ENCODE assay signal across 24 cellular contexts in genomic region chr4:150108693-150109092, GRCh38. TPM values are rescaled to one million over a fixed set of nuclear protein-coding genes. Genes with fewer than 3 reads are reported as not detected.
"Had no signal": no experiment of that assay in that cellular context is flagged by ENCODE, and none has a peak within 500 bp of the region (broad histone marks: within the 10 kb centered on the region; RNA-seq: fewer than 3 reads in every experiment).

No MANE protein-coding gene starts in this region.

- FAIRE-seq: astrocyte, endothelial cell of umbilical vein, frontal cortex, keratinocyte, pancreas had no signal

- DNase-seq: activated CD4-positive, alpha-beta memory T cell treated with anti-CD3 and anti-CD28 coated beads for 36 hours; activated CD4-positive, alpha-beta T cell treated with anti-CD3 and anti-CD28 coated beads for 4 hours; activated CD8-positive, alpha-beta memory T cell treated with anti-CD3 and anti-CD28 coated beads, Interleukin-2, amount 50 U/mL, for 4 hours; activated gamma-delta T cell; activated naive CD4-positive, alpha-beta T cell treated with anti-CD3 and anti-CD28 coated beads, Interleukin-2, amount 10 ng/mL, durations not matched to agents 7 days and 5 days; activated naive CD8-positive, alpha-beta T cell treated with anti-CD3 and anti-CD28 coated beads, Interleukin-2, amount 10 ng/mL, durations not matched to agents 7 days and 5 days; activated T-cell treated with anti-CD3 and anti-CD28 coated beads, Interleukin-2, amount 50 U/mL, for 1 hour; amniotic stem cell; caudate nucleus; cortex of kidney; effector memory CD8-positive, alpha-beta T cell; naive thymus-derived CD4-positive, alpha-beta T cell; pancreas; retina; stimulated activated CD4-positive, alpha-beta T cell treated with anti-CD3 and anti-CD28 coated beads, Interleukin-12 subunit alpha, Interleukin-12 subunit beta, amount 100 ng/mL, for 4 hours; stimulated activated CD4-positive, alpha-beta T cell treated with anti-CD3 and anti-CD28 coated beads, Interleukin-4, amount 100 ng/mL, for 1 hour; stimulated activated naive CD8-positive, alpha-beta T cell treated with anti-CD3 and anti-CD28 coated beads, Interleukin-15, Interleukin-2, amounts not matched to agents 100 U/mL and 50 U/mL, for 24 hours; testis; transverse colon had no signal

RNA-seq across cellular contexts. Expression of gene DCLK2, which starts 30.4 kb away (rescaled TPM):
- total RNA-seq: activated CD4-positive, alpha-beta memory T cell treated with anti-CD3 and anti-CD28 coated beads for 36 hours; activated CD8-positive, alpha-beta memory T cell treated with anti-CD3 and anti-CD28 coated beads for 36 hours; activated naive CD8-positive, alpha-beta T cell treated with anti-CD3 and anti-CD28 coated beads, Interleukin-2, amount 10 ng/mL, durations not matched to agents 7 days and 5 days had no signal
